ENCODE assay signal across 1 cellular context in the genomic region with DNA sequence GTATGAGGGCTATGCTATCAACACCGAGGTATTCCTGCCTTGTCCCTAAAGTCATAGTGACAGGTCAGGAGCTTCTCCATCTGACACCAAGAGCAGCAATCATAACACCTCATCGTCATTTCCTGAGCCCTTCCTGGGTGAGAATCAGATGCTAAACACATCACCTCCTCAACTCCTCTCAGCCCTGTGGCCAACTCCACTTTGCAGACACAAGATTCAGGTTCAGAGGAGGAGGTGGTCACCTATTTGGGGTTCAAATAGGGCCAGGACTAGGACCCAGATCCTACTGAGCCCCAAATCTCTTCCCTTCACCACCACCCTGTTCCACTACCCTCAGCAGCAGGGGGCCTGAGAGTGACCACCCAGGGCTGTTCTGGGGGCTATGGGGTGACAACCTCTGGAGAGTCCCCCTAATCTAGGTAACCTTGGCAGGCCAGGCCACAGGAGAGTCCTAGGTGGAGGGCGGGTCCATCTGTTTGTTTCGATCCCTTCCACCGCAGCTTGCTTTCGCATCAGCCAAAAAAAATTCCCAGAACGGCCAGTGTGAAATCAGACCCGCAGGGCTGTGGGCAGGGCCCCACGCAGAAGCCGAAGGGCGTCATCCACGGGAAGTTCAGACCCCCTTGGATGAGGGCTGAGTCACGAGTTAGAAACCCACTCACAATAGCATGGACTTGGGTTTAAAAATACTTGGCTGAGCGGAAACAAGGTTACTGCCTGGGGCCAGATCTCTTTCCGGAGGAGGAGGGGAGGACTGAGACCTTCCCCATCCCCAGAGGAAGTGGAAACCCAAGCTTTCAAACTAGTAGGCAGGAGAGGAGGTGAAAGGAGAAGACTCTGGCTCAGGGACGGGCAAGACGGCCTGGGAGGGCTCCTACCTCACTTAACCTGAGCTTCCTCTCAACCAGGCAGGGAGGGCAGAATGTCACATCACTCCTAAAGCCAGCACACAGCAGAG.
TF ChIP-seq lines count a peak whose summit lies in the region.

No MANE protein-coding gene starts in this region.

TF ChIP-seq in H1, 55 proteins besides CTCF, POLR2A, EP300 and RAD21:
- TF ChIP-seq EGR1 (IDR thresholded peaks at IDR 0.05; ENCODE audit: borderline replicate concordance, low read depth, low read length) (no peak), CHD1 (IDR thresholded peaks at IDR 0.05; ENCODE audit: low read depth, low read length) (no peak), BCL11A (IDR thresholded peaks at IDR 0.05; ENCODE audit: low read depth in 2 of 2, low read length in 2 of 2) (no peak), SP1 (IDR thresholded peaks at IDR 0.05; ENCODE audit: low read depth, low read length) (no peak), SIN3A (conservative IDR thresholded peaks at IDR 0.05 in 1 of 2, IDR thresholded peaks at IDR 0.05 in 1 of 2; ENCODE audit: low read depth in 1 of 2, low read length in 2 of 2) (no peak), JUND (IDR thresholded peaks at IDR 0.05; ENCODE audit: low read length) (no peak), CEBPB (IDR thresholded peaks at IDR 0.05; ENCODE audit: low read depth, low read length) (no peak)
TF ChIP-seq in H1: peak in this region for 0.
